In genomic region chr21:22965455-22966125, GRCh38 we compare ENCODE assay signal across 32 cellular contexts.
DNase-seq lines count a peak whose midpoint lies in the region; ATAC-seq, FAIRE-seq and TF ChIP-seq lines count a peak whose summit lies in the region.
"Had no signal": no experiment of that assay in that cellular context is flagged by ENCODE, and none has a peak within 500 bp of the region (broad histone marks: within the 10 kb centered on the region; RNA-seq: fewer than 3 reads in every experiment).

No MANE protein-coding gene starts in this region.

- in situ Hi-C loops in astrocyte of the spinal cord (cut with HindIII; ENCODE audit: low sequenced_read_pairs) = no loop called here

- H3K4me3 ChIP-seq in astrocyte of the spinal cord (ENCODE audit: low read depth, low read length) = no peak overlapping the region
- H3K4me3 ChIP-seq in mesodermal cell (ENCODE audit: extremely low read depth, insufficient read depth, low read length, poor library complexity, severe bottlenecking) = no peak overlapping the region
- H3K4me3 ChIP-seq in heart right ventricle = no peak overlapping the region
- H3K4me3 ChIP-seq: coronary artery, GM23248, heart left ventricle, neural progenitor cell, right lobe of liver had no signal

- no peak for ATAC-seq in GM19328 (IDR thresholded peaks at IDR 0.05; ENCODE audit: unreplicated experiment)
- ATAC-seq in heart right ventricle = no peak
- ATAC-seq in activated CD4-positive, CD25-positive, alpha-beta regulatory T cell treated with anti-CD3 and anti-CD28 coated beads, Interleukin-2, amount 50 U/mL, for 24 hours = no peak
- ATAC-seq: activated CD8-positive, alpha-beta memory T cell treated with anti-CD3 and anti-CD28 coated beads, Interleukin-2, amount 10 ng/mL, durations not matched to agents 7 days and 5 days; activated T-cell treated with anti-CD3 and anti-CD28 coated beads, Interleukin-2, amount 50 U/mL, for 72 hours; effector memory CD8-positive, alpha-beta T cell; esophagus mucosa; heart left ventricle; left cardiac atrium; right lobe of liver; stimulated activated memory B cell treated with anti-CD40 and anti-IgM and Interleukin-4, amounts not matched to agents 10 μg/mL and 1 μg/mL and 100 μg/mL, for 72 hours had no signal

- H3K27ac ChIP-seq in mesodermal cell (ENCODE audit: low read depth, low read length, severe bottlenecking) = peak overlapping the region; percentile 92
- no peak overlapping the region for H3K27ac ChIP-seq in heart right ventricle
- H3K27ac ChIP-seq: coronary artery, GM23248, heart left ventricle, HL-60, neural progenitor cell, right lobe of liver, RWPE1, VCaP had no signal

- no peaks in the 10 kb centered on the region for H3K27me3 ChIP-seq in heart right ventricle
- H3K27me3 ChIP-seq: heart left ventricle, neural progenitor cell, right lobe of liver had no signal

- intact Hi-C loops in heart right ventricle (cut with DNase I) = no loop called here

- H3K36me3 ChIP-seq in mesodermal cell (ENCODE audit: control insufficient read depth, insufficient read depth, low read length) = no peaks in the 10 kb centered on the region
- no peaks in the 10 kb centered on the region for H3K36me3 ChIP-seq in heart right ventricle
- H3K36me3 ChIP-seq: heart left ventricle, neural progenitor cell, right lobe of liver had no signal

- H3K9me3 ChIP-seq in mesodermal cell (ENCODE audit: control insufficient read depth, low read length) (no peaks in the 10 kb centered on the region), heart right ventricle (no peaks in the 10 kb centered on the region)
- H3K9me3 ChIP-seq: heart left ventricle, right lobe of liver had no signal

- WGBS in mesodermal cell (ENCODE audit: insufficient coverage in 2 of 2), 2 experiments = 80 to 82% methylated on average over 2 to 3 of the region's 3 CpGs
- WGBS in heart right ventricle, 2 donors = 48 to 55% methylated on average over 3 of the region's 3 CpGs

- H3K4me1 ChIP-seq in mesodermal cell (ENCODE audit: control insufficient read depth, insufficient read depth, low read length, poor library complexity, severe bottlenecking) (peaks cover 13% of the 10 kb centered on the region), heart right ventricle (no peaks in the 10 kb centered on the region)
- H3K4me1 ChIP-seq: heart left ventricle, neural progenitor cell, right lobe of liver had no signal

- TF ChIP-seq CTCF in astrocyte of the spinal cord (IDR thresholded peaks at IDR 0.05; ENCODE audit: low read depth, low read length) (no peak), heart right ventricle (IDR thresholded peaks at IDR 0.05) (no peak)

- DNase-seq in ELR (ENCODE audit: low read depth) (peak; percentile 53), HTR-8/SVneo (ENCODE audit: insufficient read length, low spot score) (peak; percentile 10), astrocyte of the spinal cord (ENCODE audit: low read depth, low spot score) (peak; percentile 3), SW480 (ENCODE audit: low spot score) (no peak), heart right ventricle (no peak)
- DNase-seq: activated CD8-positive, alpha-beta memory T cell treated with anti-CD3 and anti-CD28 coated beads, Interleukin-2, amount 10 ng/mL, durations not matched to agents 7 days and 5 days; activated naive CD4-positive, alpha-beta T cell treated with anti-CD3 and anti-CD28 coated beads, Interleukin-2, amount 50 U/mL, for 16 hours; activated T-cell treated with anti-CD3 and anti-CD28 coated beads, Interleukin-2, amount 50 U/mL, for 72 hours; amygdala; COR-L47; effector memory CD8-positive, alpha-beta T cell; foreskin fibroblast; GM23248; heart left ventricle; left cardiac atrium; mammary epithelial cell; NCI-H1694; NCI-H526; right lobe of liver; stimulated activated CD4-positive, alpha-beta T cell treated with anti-CD3 and anti-CD28 coated beads, Interleukin-4, amount 100 ng/mL, for 4 hours; T-helper 9 cell had no signal

- FAIRE-seq in HTR-8/SVneo (lab: Jason Lieb, UNC) = peak; percentile 20
- FAIRE-seq: bronchial epithelial cell had no signal

Comparison
In these comparisons a context has a peak if more than half of its experiments do, and no peak if none do; other contexts are left out.
1. DNase-seq: peak in ELR (single experiment), HTR-8/SVneo (single experiment) and astrocyte of the spinal cord (single experiment); none in SW480 (single experiment) and heart right ventricle (0 of 2).